13 cellular contexts compared by ENCODE assay signal in the genomic region with DNA sequence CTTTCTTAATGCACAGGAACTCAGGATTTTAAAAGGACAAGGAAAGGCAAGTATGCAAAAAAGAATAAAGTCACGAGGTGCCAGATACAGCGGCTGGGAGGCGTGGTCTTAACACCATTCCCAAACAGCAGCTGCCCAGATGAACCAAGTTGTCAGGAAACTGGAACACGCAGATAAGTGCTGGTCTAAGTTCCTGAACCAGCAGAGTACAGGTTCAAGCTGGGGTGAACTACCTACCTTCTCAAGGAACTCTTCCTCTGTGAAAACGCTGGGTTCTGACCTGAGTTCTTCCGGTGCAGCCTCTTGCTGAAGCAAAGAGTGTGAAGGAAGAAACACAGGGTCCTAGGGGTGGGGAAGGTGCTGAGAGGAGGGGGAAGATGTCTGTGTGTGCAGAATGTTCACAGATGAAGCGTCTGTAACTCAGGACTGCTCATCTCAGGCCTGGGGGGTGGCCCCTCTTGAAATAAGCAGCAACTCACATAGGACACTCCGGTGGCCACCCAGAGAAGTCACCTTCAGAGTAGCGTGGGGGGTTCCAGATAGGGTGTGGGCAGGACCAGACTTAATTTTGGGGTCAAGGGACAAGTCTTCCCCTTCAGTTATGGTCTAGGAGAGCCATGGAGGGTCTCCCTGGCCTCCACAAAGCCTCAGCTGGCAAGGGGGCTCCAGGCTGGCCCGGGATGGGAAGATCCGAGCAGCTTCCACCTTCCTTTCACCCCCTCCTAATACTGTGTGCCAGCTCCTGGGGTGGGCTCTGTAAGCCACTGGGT. TPM values are rescaled to one million over a fixed set of nuclear protein-coding genes. Genes with fewer than 3 reads are reported as not detected.
DNase-seq lines count a peak whose midpoint lies in the region; ATAC-seq, FAIRE-seq and TF ChIP-seq lines count a peak whose summit lies in the region.
"Had no signal": no experiment of that assay in that cellular context is flagged by ENCODE, and none has a peak within 500 bp of the region (broad histone marks: within the 10 kb centered on the region; RNA-seq: fewer than 3 reads in every experiment).

No MANE protein-coding gene starts in this region.

- no peak for FAIRE-seq in kidney (lab: Jason Lieb, UNC)
- FAIRE-seq: A549 had no signal

- peak; percentile 53 for DNase-seq in activated CD8-positive, alpha-beta memory T cell treated with anti-CD3 and anti-CD28 coated beads, Interleukin-2, amount 10 ng/mL, durations not matched to agents 7 days and 5 days
- DNase-seq in activated CD8-positive, alpha-beta memory T cell treated with anti-CD3 and anti-CD28 coated beads, Interleukin-2, amount 50 U/mL, for 48 hours: no peak
- DNase-seq in activated B cell treated with CpG ODN at 0.5 μM for 24 hours (no peak), kidney (peak; percentile 57), suprapubic skin (ENCODE audit: low spot score in 2 of 2) (no peak), NCI-H2171 (lab: John Stamatoyannopoulos, UW) (no peak), NCI-H146 treated with DMSO at 0.1 percent for 48 hours (lab: John Stamatoyannopoulos, UW; ENCODE audit: unreplicated experiment) (no peak)
- DNase-seq: NCI-H1694 treated with DMSO at 0.1 percent for 48 hours; stimulated activated CD4-positive, alpha-beta T cell treated with anti-CD3 and anti-CD28 coated beads, Interleukin-15, amount 100 ng/mL, for 24 hours had no signal

- CTCF ChIA-PET in activated CD8-positive, alpha-beta memory T cell treated with anti-CD3 and anti-CD28 coated beads, Interleukin-2, amount 10 ng/mL, durations not matched to agents 7 days and 5 days (lab: Charles Lee): interaction anchor here (0.6 kb wide), 2 partner anchors 39 to 43 kb away, joined by 3 to 4 read pairs; no protein-coding TSS in a partner anchor
- CTCF ChIA-PET in activated B cell treated with CpG ODN at 0.5 μM for 24 hours (lab: Charles Lee): no interaction called here

- no peak for TF ChIP-seq POLR2A in suprapubic skin (IDR thresholded peaks at IDR 0.05)

- H3K27me3 Mint-ChIP-seq in activated CD8-positive, alpha-beta memory T cell treated with anti-CD3 and anti-CD28 coated beads, Interleukin-2, amount 10 ng/mL, durations not matched to agents 7 days and 5 days: no peaks in the 10 kb centered on the region
- no peaks in the 10 kb centered on the region for H3K27me3 Mint-ChIP-seq in activated B cell treated with CpG ODN at 0.5 μM for 24 hours

- peaks cover 70% of the 10 kb centered on the region for H3K4me1 Mint-ChIP-seq in activated CD8-positive, alpha-beta memory T cell treated with anti-CD3 and anti-CD28 coated beads, Interleukin-2, amount 10 ng/mL, durations not matched to agents 7 days and 5 days
- H3K4me1 Mint-ChIP-seq in activated B cell treated with CpG ODN at 0.5 μM for 24 hours: peaks cover 32% of the 10 kb centered on the region

- intact Hi-C loops in activated B cell treated with CpG ODN at 0.5 μM for 24 hours (cut with micrococcal nuclease): loop anchor here (5.0 kb wide), 1 partner anchor 104 kb away; a partner anchor contains a TSS
- intact Hi-C loops in kidney (cut with DNase I): no loop called here

- 61% methylated on average over 11 of the region's 11 CpGs for WGBS in suprapubic skin

- H3K27ac Mint-ChIP-seq in activated CD8-positive, alpha-beta memory T cell treated with anti-CD3 and anti-CD28 coated beads, Interleukin-2, amount 10 ng/mL, durations not matched to agents 7 days and 5 days: peak overlapping the region; percentile 76
- H3K27ac Mint-ChIP-seq in activated B cell treated with CpG ODN at 0.5 μM for 24 hours: peak overlapping the region; percentile 50

- H3K36me3 ChIP-seq in kidney (ENCODE audit: control insufficient read depth in 1 of 2, insufficient read depth in 2 of 2, low read length in 2 of 2): peaks cover 0 to 4% of the 10 kb centered on the region in 2 donors
- peaks cover 8% of the 10 kb centered on the region for H3K36me3 ChIP-seq in suprapubic skin

- POLR2A ChIA-PET in activated B cell treated with CpG ODN at 0.5 μM for 24 hours (lab: Charles Lee): interaction anchor here (1.2 to 1.6 kb wide), 2 partner anchors 52 to 74 kb away, joined by 4 to 5 read pairs; a partner anchor contains a TSS

- H3K4me1 ChIP-seq in kidney (ENCODE audit: control insufficient read depth in 1 of 2, insufficient read depth in 1 of 2, low read depth in 1 of 2, low read length in 2 of 2): peaks cover 5 to 6% of the 10 kb centered on the region in 2 donors
- peaks cover 38% of the 10 kb centered on the region for H3K4me1 ChIP-seq in suprapubic skin

- no peak for TF ChIP-seq CTCF in activated B cell treated with CpG ODN at 0.5 μM for 24 hours (IDR thresholded peaks at IDR 0.05)
- TF ChIP-seq CTCF in kidney (IDR thresholded peaks at IDR 0.05; ENCODE audit: borderline replicate concordance, extremely low read depth, insufficient read depth): no peak
- TF ChIP-seq CTCF in suprapubic skin (IDR thresholded peaks at IDR 0.05): no peak

- H3K4me3 ChIP-seq in kidney (ENCODE audit: low read length in 2 of 2): no peak overlapping the region
- peak overlapping the region; percentile 3 for H3K4me3 ChIP-seq in suprapubic skin
- H3K4me3 ChIP-seq: A549 had no signal

- H3K27ac ChIP-seq in kidney (ENCODE audit: low read depth in 2 of 2, low read length in 2 of 2) (peak overlapping the region; percentile 57 to 71), suprapubic skin (no peak overlapping the region)
- H3K27ac ChIP-seq: A549 had no signal

- H3K27me3 ChIP-seq in suprapubic skin: no peaks in the 10 kb centered on the region

- no peak for ATAC-seq in activated CD8-positive, alpha-beta memory T cell treated with anti-CD3 and anti-CD28 coated beads, Interleukin-2, amount 10 ng/mL, durations not matched to agents 7 days and 5 days
- ATAC-seq in activated B cell treated with CpG ODN at 0.5 μM for 24 hours (ENCODE audit: low read depth) (no peak), GM21737 (IDR thresholded peaks at IDR 0.05; ENCODE audit: unreplicated experiment) (no peak)
- ATAC-seq: A549, Panc1 had no signal

- peaks cover 29% of the 10 kb centered on the region for H3K36me3 Mint-ChIP-seq in activated CD8-positive, alpha-beta memory T cell treated with anti-CD3 and anti-CD28 coated beads, Interleukin-2, amount 10 ng/mL, durations not matched to agents 7 days and 5 days
- H3K36me3 Mint-ChIP-seq in activated B cell treated with CpG ODN at 0.5 μM for 24 hours (ENCODE audit: low read depth): peaks cover 1% of the 10 kb centered on the region

- peak overlapping the region; percentile 44 for H3K4me3 Mint-ChIP-seq in activated CD8-positive, alpha-beta memory T cell treated with anti-CD3 and anti-CD28 coated beads, Interleukin-2, amount 10 ng/mL, durations not matched to agents 7 days and 5 days
- no peak overlapping the region for H3K4me3 Mint-ChIP-seq in activated B cell treated with CpG ODN at 0.5 μM for 24 hours

- no peak for TF ChIP-seq EP300 in suprapubic skin (IDR thresholded peaks at IDR 0.05)

- H3K9ac ChIP-seq in kidney (ENCODE audit: low read length in 2 of 2): peak overlapping the region in 1 of 2 donors; percentile 26

- no peaks in the 10 kb centered on the region for H3K9me3 ChIP-seq in kidney (ENCODE audit: control insufficient read depth in 1 of 2, low read length in 2 of 2)
- no peaks in the 10 kb centered on the region for H3K9me3 ChIP-seq in suprapubic skin
- H3K9me3 ChIP-seq: A549 had no signal

- no peaks in the 10 kb centered on the region for H3K9me3 Mint-ChIP-seq in activated CD8-positive, alpha-beta memory T cell treated with anti-CD3 and anti-CD28 coated beads, Interleukin-2, amount 10 ng/mL, durations not matched to agents 7 days and 5 days (ENCODE audit: low read depth)
- H3K9me3 Mint-ChIP-seq in activated B cell treated with CpG ODN at 0.5 μM for 24 hours: no peaks in the 10 kb centered on the region

RNA-seq across cellular contexts. Expression of a gene that starts 3.2 kb away (rescaled TPM):
- 10 to 100 TPM; 61.6 to 81.6 TPM for total RNA-seq in activated CD8-positive, alpha-beta memory T cell treated with anti-CD3 and anti-CD28 coated beads, Interleukin-2, amount 10 ng/mL, durations not matched to agents 7 days and 5 days
- total RNA-seq in activated B cell treated with CpG ODN at 0.5 μM for 24 hours (10.4 and 11.0 TPM in 2 replicates), kidney (40.3 TPM), suprapubic skin (10 to 100 TPM; 44.5 to 59.4 (median 51.9) TPM)
- polyA plus RNA-seq in kidney (ENCODE audit: insufficient read depth, low read depth, low replicate concordance): 48.7 TPM

RNA-seq across cellular contexts. Expression of a gene that starts 31.1 kb away (rescaled TPM):
- total RNA-seq in activated CD8-positive, alpha-beta memory T cell treated with anti-CD3 and anti-CD28 coated beads, Interleukin-2, amount 10 ng/mL, durations not matched to agents 7 days and 5 days: under 1 TPM in 1 of 2 experiments, not detected in 1; 0.38 TPM
- total RNA-seq in activated B cell treated with CpG ODN at 0.5 μM for 24 hours (not detected in 2 replicates), kidney (1.7 TPM), suprapubic skin (not detected)
- 0.54 TPM for polyA plus RNA-seq in kidney (ENCODE audit: insufficient read depth, low read depth, low replicate concordance)
- polyA plus RNA-seq: A549 had no signal

RNA-seq across cellular contexts. Expression of a gene that starts 35.0 kb away (rescaled TPM):
- under 1 TPM in 1 of 2 experiments, not detected in 1; 0.38 TPM for total RNA-seq in activated CD8-positive, alpha-beta memory T cell treated with anti-CD3 and anti-CD28 coated beads, Interleukin-2, amount 10 ng/mL, durations not matched to agents 7 days and 5 days
- total RNA-seq in activated B cell treated with CpG ODN at 0.5 μM for 24 hours (not detected in 2 replicates), kidney (0.41 TPM), suprapubic skin (not detected)
- polyA plus RNA-seq in kidney (ENCODE audit: insufficient read depth, low read depth, low replicate concordance): not detected
- total RNA-seq: mesenteric fat pad had no signal
- polyA plus RNA-seq: A549 had no signal

Comparison
In these comparisons a context has a peak if more than half of its experiments do, and no peak if none do; other contexts are left out.
1. DNase-seq: peak in activated CD8-positive, alpha-beta memory T cell treated with anti-CD3 and anti-CD28 coated beads, Interleukin-2, amount 10 ng/mL, durations not matched to agents 7 days and 5 days (single experiment) and kidney (single experiment); none in activated CD8-positive, alpha-beta memory T cell treated with anti-CD3 and anti-CD28 coated beads, Interleukin-2, amount 50 U/mL, for 48 hours (single experiment), activated B cell treated with CpG ODN at 0.5 μM for 24 hours (single experiment), suprapubic skin (0 of 2), NCI-H2171 (single experiment) and NCI-H146 treated with DMSO at 0.1 percent for 48 hours (single experiment).